ENCODE assay signal across 17 cellular contexts in the genomic region with DNA sequence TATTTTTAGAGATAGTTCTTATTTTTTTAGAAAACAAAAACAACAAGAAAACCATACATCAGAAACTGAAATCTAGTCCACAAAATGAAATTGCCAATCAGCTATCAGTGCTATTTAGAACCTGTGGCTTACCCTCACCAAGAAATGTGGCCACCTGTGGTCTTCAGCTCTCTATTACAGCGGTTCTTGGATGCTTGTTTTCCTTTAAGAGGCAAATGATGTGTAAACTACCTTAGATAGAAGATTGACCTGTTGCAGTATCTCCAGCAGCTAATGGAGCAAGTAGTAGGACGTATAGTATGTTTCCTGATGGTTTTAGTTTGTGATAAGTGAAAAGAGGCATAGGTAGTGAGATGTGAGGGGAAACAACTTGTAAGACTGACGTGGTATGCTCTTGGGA.
DNase-seq lines count a peak whose midpoint lies in the region; ATAC-seq lines count a peak whose summit lies in the region.
"Had no signal": no experiment of that assay in that cellular context is flagged by ENCODE, and none has a peak within 500 bp of the region (broad histone marks: within the 10 kb centered on the region; RNA-seq: fewer than 3 reads in every experiment).

No MANE protein-coding gene starts in this region.

- DNase-seq in memory B cell (ENCODE audit: low spot score in 2 of 2) (no peak), NCI-H526 treated with DMSO at 0.1 percent for 48 hours (lab: John Stamatoyannopoulos, UW) (no peak), NOMO-1 (lab: John Stamatoyannopoulos, UW; ENCODE audit: unreplicated experiment in 2 of 2) (no peak)
- DNase-seq in stimulated activated CD8-positive, alpha-beta memory T cell treated with anti-CD3 and anti-CD28 coated beads, Interleukin-4, amount 100 ng/mL, for 48 hours = no peak
- DNase-seq: activated effector memory CD4-positive, alpha-beta T cell treated with Interleukin-2 at 50 U/mL for 16 hours; left ventricle myocardium superior; naive thymus-derived CD4-positive, alpha-beta T cell; NCI-H187 treated with DMSO at 0.1 percent for 48 hours; NCI-H526; psoas muscle; stimulated activated CD4-positive, alpha-beta T cell treated with anti-CD3 and anti-CD28 coated beads, Interleukin-12 subunit alpha, Interleukin-12 subunit beta, amount 100 ng/mL, for 4 hours; stimulated activated naive CD8-positive, alpha-beta T cell treated with anti-CD3 and anti-CD28 coated beads, Interleukin-15, amount 100 ng/mL, for 72 hours had no signal

- H3K27me3 Mint-ChIP-seq in memory B cell = no peaks in the 10 kb centered on the region
- H3K27me3 Mint-ChIP-seq: naive thymus-derived CD4-positive, alpha-beta T cell; stimulated activated naive CD8-positive, alpha-beta T cell treated with anti-CD3 and anti-CD28 coated beads, Interleukin-15, amount 100 ng/mL, for 72 hours had no signal

- peaks cover 34% of the 10 kb centered on the region for H3K36me3 Mint-ChIP-seq in memory B cell

- H3K27ac Mint-ChIP-seq in memory B cell = peak overlapping the region; percentile 8
- H3K27ac Mint-ChIP-seq: stimulated activated naive CD8-positive, alpha-beta T cell treated with anti-CD3 and anti-CD28 coated beads, Interleukin-15, amount 100 ng/mL, for 72 hours had no signal

- peaks cover 3% of the 10 kb centered on the region for H3K4me1 Mint-ChIP-seq in memory B cell

- no peak overlapping the region for H3K4me3 Mint-ChIP-seq in memory B cell
- H3K4me3 Mint-ChIP-seq: naive thymus-derived CD4-positive, alpha-beta T cell; stimulated activated naive CD8-positive, alpha-beta T cell treated with anti-CD3 and anti-CD28 coated beads, Interleukin-15, amount 100 ng/mL, for 72 hours had no signal

- H3K9me3 Mint-ChIP-seq in memory B cell = no peaks in the 10 kb centered on the region
- H3K9me3 Mint-ChIP-seq: naive thymus-derived CD4-positive, alpha-beta T cell; stimulated activated naive CD8-positive, alpha-beta T cell treated with anti-CD3 and anti-CD28 coated beads, Interleukin-15, amount 100 ng/mL, for 72 hours had no signal

- ATAC-seq in GM18870 (IDR thresholded peaks at IDR 0.05; ENCODE audit: unreplicated experiment) = peak; percentile 56
- peak; percentile 57 for ATAC-seq in GM21528 (IDR thresholded peaks at IDR 0.05; ENCODE audit: low FRiP score, unreplicated experiment)
- ATAC-seq in HG03108 (IDR thresholded peaks at IDR 0.05; ENCODE audit: unreplicated experiment) = peak; percentile 59
- ATAC-seq in memory B cell (ENCODE audit: low read depth) = no peak
- ATAC-seq in HG02938 (IDR thresholded peaks at IDR 0.05; ENCODE audit: unreplicated experiment) = no peak
- ATAC-seq: gastroesophageal sphincter; left ventricle myocardium superior; naive thymus-derived CD4-positive, alpha-beta T cell; psoas muscle; stimulated activated naive CD8-positive, alpha-beta T cell treated with anti-CD3 and anti-CD28 coated beads, Interleukin-15, amount 100 ng/mL, for 72 hours had no signal

Comparison
In these comparisons a context has a peak if more than half of its experiments do, and no peak if none do; other contexts are left out.
1. ATAC-seq: peak in GM18870 (single experiment), GM21528 (single experiment) and HG03108 (single experiment); none in memory B cell (single experiment) and HG02938 (single experiment).